31 cellular contexts compared by ENCODE assay signal in the genomic region with DNA sequence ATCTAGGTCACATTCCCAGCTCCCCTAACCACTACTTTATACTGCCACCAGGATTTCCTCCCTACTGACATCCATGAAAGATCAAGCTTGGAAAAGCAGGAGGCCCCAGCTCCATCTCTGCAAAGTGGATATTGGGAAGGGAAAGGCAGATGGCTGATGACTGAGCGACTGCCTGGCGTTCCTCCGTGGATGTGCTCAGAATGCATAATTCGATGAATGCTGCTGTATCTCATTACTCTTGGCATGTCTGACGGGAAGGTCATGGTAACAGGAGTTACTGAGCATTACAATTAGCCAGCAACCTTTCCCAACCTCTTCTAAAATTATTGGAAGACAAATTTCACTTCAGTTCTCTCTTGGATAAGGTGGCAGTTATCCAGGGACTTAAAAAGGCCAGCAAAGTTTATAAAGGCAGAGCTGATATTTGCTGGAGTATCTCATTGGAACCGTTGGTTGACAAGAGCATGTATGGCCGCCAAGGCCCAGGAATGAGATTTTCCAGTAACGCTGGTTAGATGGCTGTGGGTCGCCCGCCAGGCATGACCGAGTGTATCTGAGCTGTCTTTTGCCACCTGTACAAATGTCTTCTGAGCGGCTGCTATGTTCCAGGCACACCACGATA. TPM values are rescaled to one million over a fixed set of nuclear protein-coding genes. Genes with fewer than 3 reads are reported as not detected.
DNase-seq lines count a peak whose midpoint lies in the region; ATAC-seq and TF ChIP-seq lines count a peak whose summit lies in the region.
"Had no signal": no experiment of that assay in that cellular context is flagged by ENCODE, and none has a peak within 500 bp of the region (broad histone marks: within the 10 kb centered on the region; RNA-seq: fewer than 3 reads in every experiment).

No MANE protein-coding gene starts in this region.

- no peak overlapping the region for H3K4me3 ChIP-seq in muscle layer of colon (ENCODE audit: low read depth in 1 of 2, low read length in 2 of 2)
- no peak overlapping the region for H3K4me3 ChIP-seq in CD8-positive, alpha-beta T cell (ENCODE audit: low read depth, low read length)
- H3K4me3 ChIP-seq: ascending aorta, BLaER1, GM23248, hepatocyte, neural progenitor cell, SK-N-MC had no signal

- DNase-seq in NCI-H2227 (lab: John Stamatoyannopoulos, UW; ENCODE audit: unreplicated experiment) (peak; percentile 73), cerebellar cortex (ENCODE audit: low spot score) (peak; percentile 8), sciatic nerve (ENCODE audit: low spot score) (no peak), middle frontal gyrus (ENCODE audit: extremely low spot score, low spot score) (no peak), foreskin keratinocyte (no peak)
- DNase-seq in CD8-positive, alpha-beta T cell, result no peak
- DNase-seq: activated CD4-positive, alpha-beta T cell treated with anti-CD3 and anti-CD28 coated beads, Interleukin-2, amount 50 U/mL, for 48 hours; activated gamma-delta T cell treated with Interleukin-2 at 50 U/mL for 16 hours; activated naive CD8-positive, alpha-beta T cell treated with anti-CD3 and anti-CD28 coated beads, Interleukin-2, amount 10 ng/mL, durations not matched to agents 7 days and 5 days; activated T-cell treated with anti-CD3 and anti-CD28 coated beads, Interleukin-2, amount 50 U/mL, for 48 hours; central memory CD4-positive, alpha-beta T cell; DMS79 treated with DMSO at 0.1 percent for 48 hours; GF-D8; GM23248; IMR-90; NCI-H146; NCI-H2107; NCI-H510A; stimulated activated CD4-positive, alpha-beta T cell treated with anti-CD3 and anti-CD28 coated beads, Interleukin-15, amount 100 ng/mL, for 24 hours; stimulated activated CD4-positive, alpha-beta T cell treated with anti-CD3 and anti-CD28 coated beads, Interleukin-4, amount 100 ng/mL, for 4 hours; T-helper 17 cell had no signal

- no peak overlapping the region for H3K9ac ChIP-seq in muscle layer of colon (ENCODE audit: low read length)
- H3K9ac ChIP-seq: BLaER1, GM23248, neural progenitor cell had no signal

- H3K36me3 Mint-ChIP-seq in CD8-positive, alpha-beta T cell, result no peaks in the 10 kb centered on the region
- H3K36me3 Mint-ChIP-seq: activated naive CD8-positive, alpha-beta T cell treated with anti-CD3 and anti-CD28 coated beads, Interleukin-2, amount 10 ng/mL, durations not matched to agents 7 days and 5 days; neural progenitor cell; type B pancreatic cell had no signal

- H3K9me3 Mint-ChIP-seq in CD8-positive, alpha-beta T cell, result no peaks in the 10 kb centered on the region
- H3K9me3 Mint-ChIP-seq: activated naive CD8-positive, alpha-beta T cell treated with anti-CD3 and anti-CD28 coated beads, Interleukin-2, amount 10 ng/mL, durations not matched to agents 7 days and 5 days; dendritic cell treated with granulocyte-macrophage colony-stimulating factor and Interleukin-4, amounts not matched to agents 40 ng/mL and 50 ng/mL, for 4 days; type B pancreatic cell had no signal

- intact Hi-C loops in sciatic nerve (cut with DNase I), result no loop called here
- intact Hi-C loops in CD8-positive, alpha-beta T cell (cut with DNase I, micrococcal nuclease), result no loop called here

- ATAC-seq in sciatic nerve, result peak; percentile 54
- ATAC-seq in GM19397 (IDR thresholded peaks at IDR 0.05; ENCODE audit: unreplicated experiment), result no peak
- ATAC-seq in CD8-positive, alpha-beta T cell, result no peak
- no peak for ATAC-seq in foreskin keratinocyte
- ATAC-seq: T-helper 17 cell had no signal

- H3K27me3 ChIP-seq in muscle layer of colon (ENCODE audit: control insufficient read depth in 1 of 2, insufficient read depth in 2 of 2, low read length in 2 of 2) (no peaks in the 10 kb centered on the region), foreskin keratinocyte (no peaks in the 10 kb centered on the region)
- no peaks in the 10 kb centered on the region for H3K27me3 ChIP-seq in CD8-positive, alpha-beta T cell (ENCODE audit: insufficient read depth, low read length)
- H3K27me3 ChIP-seq: ascending aorta, BLaER1, hepatocyte, neural progenitor cell had no signal

- peaks cover 2% of the 10 kb centered on the region for H3K27me3 Mint-ChIP-seq in CD8-positive, alpha-beta T cell (ENCODE audit: low read depth)
- H3K27me3 Mint-ChIP-seq: activated naive CD8-positive, alpha-beta T cell treated with anti-CD3 and anti-CD28 coated beads, Interleukin-2, amount 10 ng/mL, durations not matched to agents 7 days and 5 days; type B pancreatic cell had no signal

- H3K4me3 Mint-ChIP-seq in CD8-positive, alpha-beta T cell, result no peak overlapping the region
- H3K4me3 Mint-ChIP-seq: activated naive CD8-positive, alpha-beta T cell treated with anti-CD3 and anti-CD28 coated beads, Interleukin-2, amount 10 ng/mL, durations not matched to agents 7 days and 5 days; dendritic cell treated with granulocyte-macrophage colony-stimulating factor and Interleukin-4, amounts not matched to agents 40 ng/mL and 50 ng/mL, for 4 days; neural progenitor cell; T-helper 17 cell; type B pancreatic cell had no signal

- POLR2A ChIA-PET in CD8-positive, alpha-beta T cell (lab: Charles Lee), result no interaction called here

- H3K27ac Mint-ChIP-seq in CD8-positive, alpha-beta T cell, result no peak overlapping the region
- H3K27ac Mint-ChIP-seq: activated naive CD8-positive, alpha-beta T cell treated with anti-CD3 and anti-CD28 coated beads, Interleukin-2, amount 10 ng/mL, durations not matched to agents 7 days and 5 days; dendritic cell treated with granulocyte-macrophage colony-stimulating factor and Interleukin-4, amounts not matched to agents 40 ng/mL and 50 ng/mL, for 4 days; neural progenitor cell; T-helper 17 cell; type B pancreatic cell had no signal

- H3K4me1 Mint-ChIP-seq in CD8-positive, alpha-beta T cell (ENCODE audit: low read depth), result no peaks in the 10 kb centered on the region
- H3K4me1 Mint-ChIP-seq: activated naive CD8-positive, alpha-beta T cell treated with anti-CD3 and anti-CD28 coated beads, Interleukin-2, amount 10 ng/mL, durations not matched to agents 7 days and 5 days; T-helper 17 cell had no signal

- CTCF ChIA-PET in CD8-positive, alpha-beta T cell (lab: Charles Lee), result interaction anchor here (0.5 kb wide), 1 partner anchor 15 kb away, joined by 3 read pairs; no protein-coding TSS in a partner anchor

- H3K9me3 ChIP-seq in muscle layer of colon (ENCODE audit: low read length), result no peaks in the 10 kb centered on the region
- H3K9me3 ChIP-seq in CD8-positive, alpha-beta T cell (ENCODE audit: low read length), result no peaks in the 10 kb centered on the region
- H3K9me3 ChIP-seq: ascending aorta, BLaER1 had no signal

- peaks cover 25% of the 10 kb centered on the region for H3K4me1 ChIP-seq in muscle layer of colon (ENCODE audit: insufficient read depth, low read length)
- no peaks in the 10 kb centered on the region for H3K4me1 ChIP-seq in CD8-positive, alpha-beta T cell (ENCODE audit: insufficient read depth, low read length)
- no peaks in the 10 kb centered on the region for H3K4me1 ChIP-seq in foreskin keratinocyte
- H3K4me1 ChIP-seq: ascending aorta, BLaER1, neural progenitor cell had no signal

- TF ChIP-seq CTCF in CD8-positive, alpha-beta T cell (IDR thresholded peaks at IDR 0.05), result no peak
- no peak for TF ChIP-seq CTCF in foreskin keratinocyte (conservative IDR thresholded peaks at IDR 0.05)

- no peaks in the 10 kb centered on the region for H3K36me3 ChIP-seq in muscle layer of colon (ENCODE audit: insufficient read depth, low read length)
- no peaks in the 10 kb centered on the region for H3K36me3 ChIP-seq in CD8-positive, alpha-beta T cell (ENCODE audit: insufficient read depth, low read length)
- H3K36me3 ChIP-seq: ascending aorta, BLaER1, neural progenitor cell had no signal

- H3K27ac ChIP-seq in muscle layer of colon (ENCODE audit: low read depth, low read length) (peak overlapping the region; percentile 26), foreskin keratinocyte (no peak overlapping the region)
- no peak overlapping the region for H3K27ac ChIP-seq in CD8-positive, alpha-beta T cell (ENCODE audit: low read depth, low read length)
- H3K27ac ChIP-seq: ascending aorta, BLaER1, GM23248, hepatocyte, neural progenitor cell, RWPE1, SK-N-MC had no signal

RNA-seq across cellular contexts. Expression of a gene that starts 34.5 kb away (rescaled TPM):
- total RNA-seq in sciatic nerve, result 7.3 TPM
- total RNA-seq in CD8-positive, alpha-beta T cell, result not detected
- total RNA-seq in foreskin keratinocyte, result 0.14 TPM in 2 replicates
- polyA plus RNA-seq in foreskin keratinocyte, result 0.09 and 0.10 TPM in 2 replicates
- total RNA-seq: activated naive CD8-positive, alpha-beta T cell treated with anti-CD3 and anti-CD28 coated beads, Interleukin-2, amount 10 ng/mL, durations not matched to agents 7 days and 5 days; T-helper 17 cell had no signal

Comparison
In these comparisons a context has a peak if more than half of its experiments do, and no peak if none do; other contexts are left out.
1. DNase-seq: peak in NCI-H2227 (single experiment) and cerebellar cortex (single experiment); none in sciatic nerve (single experiment), CD8-positive, alpha-beta T cell (0 of 7), middle frontal gyrus (single experiment) and foreskin keratinocyte (0 of 2).